ENCODE assay signal across 12 cellular contexts in genomic region chrX:34654939-34655338, GRCh38. TPM values are rescaled to one million over a fixed set of nuclear protein-coding genes. Genes with fewer than 3 reads are reported as not detected.
DNase-seq lines count a peak whose midpoint lies in the region; ATAC-seq and TF ChIP-seq lines count a peak whose summit lies in the region.
"Had no signal": no experiment of that assay in that cellular context is flagged by ENCODE, and none has a peak within 500 bp of the region (broad histone marks: within the 10 kb centered on the region; RNA-seq: fewer than 3 reads in every experiment).

No MANE protein-coding gene starts in this region.

- no peak overlapping the region for H3K9ac ChIP-seq in PC-3 (ENCODE audit: low read length)
- H3K9ac ChIP-seq in muscle layer of colon (ENCODE audit: low read length): peak overlapping the region; percentile 11

- no peak overlapping the region for H3K27ac ChIP-seq in PC-3 (ENCODE audit: low read length)
- H3K27ac ChIP-seq in muscle layer of colon (ENCODE audit: low read depth, low read length): peak overlapping the region; percentile 25
- peak overlapping the region in 2 of 4 donors; percentile 77 to 86 for H3K27ac ChIP-seq in upper lobe of left lung

- TF ChIP-seq CTCF in PC-3 (conservative IDR thresholded peaks at IDR 0.05; ENCODE audit: low read depth, low read length) (no peak), epithelial cell of proximal tubule (conservative IDR thresholded peaks at IDR 0.05; ENCODE audit: low read depth, low read length) (no peak), upper lobe of left lung (IDR thresholded peaks at IDR 0.05) (no peak)

- H3K9me3 ChIP-seq in PC-3 (ENCODE audit: low read length) (no peaks in the 10 kb centered on the region), muscle layer of colon (ENCODE audit: low read length) (no peaks in the 10 kb centered on the region), upper lobe of left lung (peaks cover 0 to 6% (median 0%) of the 10 kb centered on the region in 4 donors)

- CTCF ChIA-PET in PC-3 (lab: Charles Lee): no interaction called here

- POLR2A ChIA-PET in PC-3 (lab: Charles Lee; ENCODE audit: unreplicated experiment): no interaction called here

- peak overlapping the region; percentile 78 for H3K4me2 ChIP-seq in PC-3 (ENCODE audit: low read length)

- no peaks in the 10 kb centered on the region for H3K79me2 ChIP-seq in PC-3 (ENCODE audit: low read length)

- H3K4me3 ChIP-seq in PC-3 (ENCODE audit: low read length): no peak overlapping the region
- peak overlapping the region; percentile 73 for H3K4me3 ChIP-seq in epithelial cell of proximal tubule (ENCODE audit: low read depth, low read length)
- peak overlapping the region; percentile 31 to 57 for H3K4me3 ChIP-seq in muscle layer of colon (ENCODE audit: low read depth in 1 of 2, low read length in 2 of 2)
- H3K4me3 ChIP-seq in upper lobe of left lung: peak overlapping the region in 3 of 4 donors; percentile 51 to 63 (median 59)

- no peaks in the 10 kb centered on the region for H3F3A ChIP-seq in PC-3 (ENCODE audit: low read length, unreplicated experiment)

- 16 to 23% methylated on average over 6 of the region's 6 CpGs for WGBS in upper lobe of left lung, 2 donors

- TF ChIP-seq EP300 in upper lobe of left lung (IDR thresholded peaks at IDR 0.05): no peak

- H3K27me3 ChIP-seq in PC-3 (ENCODE audit: low read length) (no peaks in the 10 kb centered on the region), muscle layer of colon (ENCODE audit: control insufficient read depth in 1 of 2, insufficient read depth in 2 of 2, low read length in 2 of 2) (no peaks in the 10 kb centered on the region), upper lobe of left lung (peaks cover 0 to 6% (median 0%) of the 10 kb centered on the region in 4 donors)

- no peaks in the 10 kb centered on the region for H3K36me3 ChIP-seq in PC-3 (ENCODE audit: low read depth, low read length)
- no peaks in the 10 kb centered on the region for H3K36me3 ChIP-seq in muscle layer of colon (ENCODE audit: insufficient read depth, low read length)
- H3K36me3 ChIP-seq in upper lobe of left lung: no peaks in the 10 kb centered on the region

- no peak for TF ChIP-seq POLR2A in upper lobe of left lung (IDR thresholded peaks at IDR 0.05)

- intact Hi-C loops in PC-3 (cut with micrococcal nuclease) (loop anchor here (10.0 kb wide), 1 partner anchor 60 kb away; no protein-coding TSS in a partner anchor), sciatic nerve (cut with DNase I) (no loop called here)

- H3K9me2 ChIP-seq in PC-3 (replicated peaks; ENCODE audit: low read length): no peaks in the 10 kb centered on the region

- no peaks in the 10 kb centered on the region for H4K20me1 ChIP-seq in PC-3 (ENCODE audit: low read length)

- DNase-seq in PC-3 (no peak), epithelial cell of proximal tubule (ENCODE audit: low read depth) (no peak), upper lobe of left lung (no peak), sciatic nerve (ENCODE audit: low spot score) (no peak), DMS53 (lab: John Stamatoyannopoulos, UW) (no peak), GM19238 (ENCODE audit: insufficient read length, low spot score) (no peak)
- DNase-seq: activated T-cell treated with anti-CD3 and anti-CD28 coated beads, Interleukin-2, amount 50 U/mL, for 48 hours; Kasumi-1; NCI-H748 treated with DMSO at 0.1 percent for 48 hours; T-helper 17 cell had no signal

- H3K4me1 ChIP-seq in PC-3 (ENCODE audit: insufficient read depth, low read length): peaks cover 3% of the 10 kb centered on the region; the same call in 1 of the 2 replicates
- no peaks in the 10 kb centered on the region for H3K4me1 ChIP-seq in muscle layer of colon (ENCODE audit: insufficient read depth, low read length)
- peaks cover 0 to 5% (median 0%) of the 10 kb centered on the region in 4 donors for H3K4me1 ChIP-seq in upper lobe of left lung

- ATAC-seq in PC-3 (no peak), upper lobe of left lung (ENCODE audit: low FRiP score in 2 of 2) (no peak), sciatic nerve (no peak)
- ATAC-seq: T-helper 17 cell had no signal

- BruUV-seq in PC-3 (replicated peaks; lab: Mats Ljungman, UMichigan): no TSS peak

- no peak overlapping the region for H2AFZ ChIP-seq in PC-3 (ENCODE audit: low read length)

RNA-seq across cellular contexts. Expression of gene TMEM47, which starts 2.1 kb away (rescaled TPM):
- total RNA-seq in PC-3 (2014; rRNA removed) (4.7 TPM in 2 replicates), epithelial cell of proximal tubule (8.2 and 11.9 TPM in 2 replicates), upper lobe of left lung (10 to 100 TPM in 5 of 6 donors, 1 to 10 TPM in 1; 7.3 to 34.4 (median 26.5) TPM), sciatic nerve (20.7 TPM)
- total RNA-seq: mononuclear cell, T-helper 17 cell had no signal
